ENCODE assay signal across 1 cellular context in the genomic region with DNA sequence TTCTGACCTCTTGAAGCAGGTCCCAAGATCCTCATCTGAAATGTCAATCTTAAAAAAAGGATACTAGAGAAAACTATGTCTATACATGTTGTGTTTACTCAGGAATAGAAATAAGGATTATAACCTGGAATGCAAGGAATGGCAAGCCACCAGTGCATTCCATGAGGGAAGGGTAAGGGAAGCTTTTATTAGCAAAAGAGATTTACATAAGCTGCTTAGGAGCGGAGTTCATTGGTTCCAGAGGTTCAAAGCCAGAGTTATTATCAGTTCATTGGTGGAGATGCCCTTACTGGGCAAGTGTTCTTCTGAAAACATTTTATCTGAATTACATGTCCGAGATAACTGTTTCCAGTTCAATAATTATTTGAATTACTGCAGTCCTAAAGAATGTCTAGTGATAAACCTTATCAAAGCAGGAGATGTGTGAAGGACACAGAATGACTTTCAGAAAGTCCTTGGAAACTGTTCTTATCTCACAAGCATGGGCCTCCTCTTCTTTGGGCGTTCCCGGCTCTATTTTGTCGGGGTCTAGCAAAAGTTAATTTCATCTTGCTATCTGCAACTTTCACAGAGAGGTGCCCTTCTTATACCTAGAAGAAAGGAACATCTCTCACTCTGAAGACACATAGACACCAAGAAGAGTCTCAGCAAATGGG.
TF ChIP-seq lines count a peak whose summit lies in the region.

No MANE protein-coding gene starts in this region.

TF ChIP-seq in H1, 55 proteins besides CTCF, POLR2A, EP300 and RAD21:
- TF ChIP-seq SIRT6 (IDR thresholded peaks at IDR 0.05; ENCODE audit: low read length) (no peak), TEAD4 (IDR thresholded peaks at IDR 0.05; ENCODE audit: low read depth, low read length) (peak; percentile 85)
